8 cellular contexts compared by ENCODE assay signal in the genomic region with DNA sequence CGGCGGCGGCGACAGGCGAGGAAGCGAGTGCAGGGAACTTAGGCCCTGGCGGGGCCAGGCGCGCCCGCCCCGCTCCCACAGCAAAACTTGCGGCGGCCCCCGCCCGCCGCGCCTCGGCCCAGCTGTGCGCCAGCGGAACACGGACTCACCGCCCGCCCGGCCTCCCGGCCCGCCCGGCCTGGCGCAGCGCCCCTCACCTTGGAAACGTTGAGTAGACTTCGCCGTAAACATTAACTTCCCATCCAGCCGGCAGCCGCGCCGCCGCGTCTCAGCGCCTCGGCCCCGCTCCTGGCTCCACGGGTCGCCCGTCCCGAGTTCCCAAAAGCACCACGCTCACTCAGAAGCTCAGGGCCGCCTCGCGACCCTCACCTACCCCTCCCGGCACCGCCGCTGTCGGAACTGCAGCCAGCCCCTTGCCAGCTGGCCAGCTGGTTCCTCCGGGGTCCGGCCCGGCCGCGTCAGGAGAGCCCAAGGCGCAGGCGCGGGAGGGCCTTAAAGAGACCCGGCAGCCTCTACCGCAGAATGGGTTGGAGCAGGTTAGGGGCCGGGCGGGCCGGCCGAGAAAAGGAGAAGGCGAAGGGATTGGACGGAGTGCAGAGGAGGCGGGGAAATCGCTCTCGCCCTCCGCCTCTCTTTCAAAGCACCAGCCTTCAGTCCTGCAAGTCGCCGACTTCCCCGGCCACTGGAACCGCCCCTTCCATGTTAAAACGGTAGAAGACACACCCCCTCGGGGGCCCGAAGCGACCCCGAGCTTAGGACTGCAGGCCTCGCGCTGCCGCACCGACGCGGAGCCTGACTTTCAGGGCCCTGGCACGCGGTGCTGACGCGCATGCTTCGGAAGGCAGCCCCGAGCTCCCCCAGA. TPM values are rescaled to one million over a fixed set of nuclear protein-coding genes. Genes with fewer than 3 reads are reported as not detected.
DNase-seq lines count a peak whose midpoint lies in the region; ATAC-seq lines count a peak whose summit lies in the region.

A gene (minus strand): TSS at position 470 of the 862 bp plus-strand sequence. CDS start 48,562 bp downstream, outside the sequence.

- in situ Hi-C loops in Caki2 (cut with HindIII; ENCODE audit: low pct_unique_long_range_greater_than_20kb, low sequenced_read_pairs) (no loop called here), endometrial microvascular endothelial cells (cut with HindIII; ENCODE audit: inconsistent ontology term, low pct_unique_long_range_greater_than_20kb, low sequenced_read_pairs) (no loop called here)

- DNase-seq in Caki2 (ENCODE audit: low read depth), result peak; percentile 96
- DNase-seq in HT1080 (ENCODE audit: low read depth), result peak; percentile 98
- DNase-seq in NOMO-1 treated with dmso at 0.1 percent for 144 hours (lab: John Stamatoyannopoulos, UW; ENCODE audit: unreplicated experiment), result peak; percentile 98
- peak; percentile 20 for DNase-seq in activated CD8-positive, alpha-beta memory T cell treated with anti-CD3 and anti-CD28 coated beads, Interleukin-2, amount 50 U/mL, for 24 hours (ENCODE audit: extremely low read depth)
- DNase-seq in mesenteric fat pad (ENCODE audit: low spot score), result peak; percentile 97
- DNase-seq in stimulated activated CD8-positive, alpha-beta memory T cell treated with anti-CD3 and anti-CD28 coated beads, Interleukin-15, amount 100 ng/mL, for 24 hours (ENCODE audit: low read depth), result peak; percentile 31

- ATAC-seq in GM21367 (IDR thresholded peaks at IDR 0.05; ENCODE audit: unreplicated experiment), result peak; percentile 94

RNA-seq across cellular contexts. Expression of the gene that starts here (rescaled TPM):
- 7.4 and 30.4 TPM in 2 replicates for total RNA-seq in Caki2 (2014; rRNA removed; shearing (Covaris generic); ENCODE audit: low replicate concordance)
- 4.7 and 7.2 TPM in 2 replicates for total RNA-seq in HT1080 (2014; rRNA removed; shearing (Covaris generic))
- polyA plus RNA-seq in HT1080 (2015; cell fraction: cytosol; rRNA removed), result 5.1 and 7.6 TPM in 2 replicates
- polyA plus RNA-seq in HT1080 (2015; cell fraction: nucleus; rRNA removed), result 4.1 and 8.6 TPM in 2 replicates
- 15.0 TPM for total RNA-seq in endometrial microvascular endothelial cells (ENCODE audit: inconsistent ontology term)
- total RNA-seq in mesenteric fat pad, result 44.4 TPM

Comparison
In these comparisons a context has a peak if more than half of its experiments do, and no peak if none do; other contexts are left out.
1. Peak in every context shown above with its lines: DNase-seq and ATAC-seq.
2. DNase-seq: peak in every context shown above with its lines; median percentile 98 in HT1080; 98 in NOMO-1 treated with dmso at 0.1 percent for 144 hours; 97 in mesenteric fat pad; 96 in Caki2; 31 in stimulated activated CD8-positive, alpha-beta memory T cell treated with anti-CD3 and anti-CD28 coated beads, Interleukin-15, amount 100 ng/mL, for 24 hours; 20 in activated CD8-positive, alpha-beta memory T cell treated with anti-CD3 and anti-CD28 coated beads, Interleukin-2, amount 50 U/mL, for 24 hours.